In genomic region chr15:45548753-45549520, GRCh38 we compare ENCODE assay signal across 1 cellular context.
TF ChIP-seq lines count a peak whose summit lies in the region.

No MANE protein-coding gene starts in this region.

TF ChIP-seq in HepG2, 621 proteins besides CTCF, POLR2A, EP300 and RAD21 (continued from another document):
- TF ChIP-seq ZBED4 (CRISPR knock-in tag; IDR thresholded peaks at IDR 0.05; ENCODE audit: borderline replicate concordance) (no peak), PAX8 (CRISPR knock-in tag; IDR thresholded peaks at IDR 0.05; ENCODE audit: borderline replicate concordance) (no peak), NR2F6 (IDR thresholded peaks at IDR 0.05) (no peak), NR2F6 (CRISPR knock-in tag; IDR thresholded peaks at IDR 0.05) (no peak), RORA (CRISPR knock-in tag; IDR thresholded peaks at IDR 0.05) (no peak), ZNF800 (CRISPR knock-in tag; IDR thresholded peaks at IDR 0.05) (no peak), EHMT2 (IDR thresholded peaks at IDR 0.05; ENCODE audit: borderline replicate concordance, low read depth, low read length) (peak; percentile 83; the same call in 1 of the 2 replicates), MAFF (IDR thresholded peaks at IDR 0.05; ENCODE audit: low read depth, low read length) (no peak), ZNF713 (CRISPR knock-in tag; IDR thresholded peaks at IDR 0.05) (no peak), RXRB (CRISPR knock-in tag; IDR thresholded peaks at IDR 0.05; ENCODE audit: borderline replicate concordance) (no peak), TBP (CRISPR knock-in tag; IDR thresholded peaks at IDR 0.05) (no peak), ZNF770 (CRISPR knock-in tag; IDR thresholded peaks at IDR 0.05) (no peak), ZNF616 (CRISPR knock-in tag; IDR thresholded peaks at IDR 0.05; ENCODE audit: low read depth) (no peak), KAT8 (CRISPR knock-in tag; IDR thresholded peaks at IDR 0.05) (peak; percentile 35; the same call in 1 of the 2 replicates), RAD51 (IDR thresholded peaks at IDR 0.05; ENCODE audit: borderline replicate concordance) (no peak), ZNF430 (CRISPR knock-in tag; IDR thresholded peaks at IDR 0.05) (0 out of 2 replicates have a peak, but pooled peaks have one; percentile 22), PRPF4 (IDR thresholded peaks at IDR 0.05; ENCODE audit: low read depth, low read length, poor library complexity, severe bottlenecking) (no peak), GRHL1 (CRISPR knock-in tag; conservative IDR thresholded peaks at IDR 0.05) (no peak), CREB1 (IDR thresholded peaks at IDR 0.05) (no peak), CREB1 (CRISPR knock-in tag; IDR thresholded peaks at IDR 0.05) (peak; percentile 40; the same call in 1 of the 2 replicates), ZNF10 (CRISPR knock-in tag; IDR thresholded peaks at IDR 0.05; ENCODE audit: borderline replicate concordance, low read depth) (no peak), SYNCRIP (IDR thresholded peaks at IDR 0.05; ENCODE audit: insufficient read depth, low read depth, low read length) (no peak), SIX1 (CRISPR knock-in tag; IDR thresholded peaks at IDR 0.05; ENCODE audit: borderline replicate concordance) (no peak), NBN (conservative IDR thresholded peaks at IDR 0.05) (no peak), PLRG1 (conservative IDR thresholded peaks at IDR 0.05) (no peak), POLR2G (IDR thresholded peaks at IDR 0.05; ENCODE audit: low read depth, low read length) (no peak), MED1 (CRISPR knock-in tag; IDR thresholded peaks at IDR 0.05) (no peak), ZNF670 (CRISPR knock-in tag; IDR thresholded peaks at IDR 0.05; ENCODE audit: borderline replicate concordance) (no peak), ZNF784 (CRISPR knock-in tag; IDR thresholded peaks at IDR 0.05; ENCODE audit: borderline replicate concordance) (no peak), ZNF75D (CRISPR knock-in tag; IDR thresholded peaks at IDR 0.05; ENCODE audit: borderline replicate concordance) (no peak), YY1 (IDR thresholded peaks at IDR 0.05; ENCODE audit: insufficient read depth, insufficient replicate concordance, low read depth, low read length) (peak; percentile 64), KLF11 (CRISPR knock-in tag; IDR thresholded peaks at IDR 0.05) (no peak), U2AF2 (IDR thresholded peaks at IDR 0.05; ENCODE audit: low read depth, low read length) (no peak), ONECUT2 (CRISPR knock-in tag; IDR thresholded peaks at IDR 0.05) (no peak)
- TF ChIP-seq, protein P1, sequence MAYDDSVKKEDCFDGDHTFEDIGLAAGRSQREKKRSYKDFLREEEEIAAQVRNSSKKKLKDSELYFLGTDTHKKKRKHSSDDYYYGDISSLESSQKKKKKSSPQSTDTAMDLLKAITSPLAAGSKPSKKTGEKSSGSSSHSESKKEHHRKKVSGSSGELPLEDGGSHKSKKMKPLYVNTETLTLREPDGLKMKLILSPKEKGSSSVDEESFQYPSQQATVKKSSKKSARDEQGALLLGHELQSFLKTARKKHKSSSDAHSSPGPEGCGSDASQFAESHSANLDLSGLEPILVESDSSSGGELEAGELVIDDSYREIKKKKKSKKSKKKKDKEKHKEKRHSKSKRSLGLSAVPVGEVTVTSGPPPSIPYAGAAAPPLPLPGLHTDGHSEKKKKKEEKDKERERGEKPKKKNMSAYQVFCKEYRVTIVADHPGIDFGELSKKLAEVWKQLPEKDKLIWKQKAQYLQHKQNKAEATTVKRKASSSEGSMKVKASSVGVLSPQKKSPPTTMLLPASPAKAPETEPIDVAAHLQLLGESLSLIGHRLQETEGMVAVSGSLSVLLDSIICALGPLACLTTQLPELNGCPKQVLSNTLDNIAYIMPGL (CRISPR knock-in tag; IDR thresholded peaks at IDR 0.05; ENCODE audit: borderline replicate concordance in 1 of 2, low read depth in 1 of 2), result no peak
- TF ChIP-seq, protein P2, sequence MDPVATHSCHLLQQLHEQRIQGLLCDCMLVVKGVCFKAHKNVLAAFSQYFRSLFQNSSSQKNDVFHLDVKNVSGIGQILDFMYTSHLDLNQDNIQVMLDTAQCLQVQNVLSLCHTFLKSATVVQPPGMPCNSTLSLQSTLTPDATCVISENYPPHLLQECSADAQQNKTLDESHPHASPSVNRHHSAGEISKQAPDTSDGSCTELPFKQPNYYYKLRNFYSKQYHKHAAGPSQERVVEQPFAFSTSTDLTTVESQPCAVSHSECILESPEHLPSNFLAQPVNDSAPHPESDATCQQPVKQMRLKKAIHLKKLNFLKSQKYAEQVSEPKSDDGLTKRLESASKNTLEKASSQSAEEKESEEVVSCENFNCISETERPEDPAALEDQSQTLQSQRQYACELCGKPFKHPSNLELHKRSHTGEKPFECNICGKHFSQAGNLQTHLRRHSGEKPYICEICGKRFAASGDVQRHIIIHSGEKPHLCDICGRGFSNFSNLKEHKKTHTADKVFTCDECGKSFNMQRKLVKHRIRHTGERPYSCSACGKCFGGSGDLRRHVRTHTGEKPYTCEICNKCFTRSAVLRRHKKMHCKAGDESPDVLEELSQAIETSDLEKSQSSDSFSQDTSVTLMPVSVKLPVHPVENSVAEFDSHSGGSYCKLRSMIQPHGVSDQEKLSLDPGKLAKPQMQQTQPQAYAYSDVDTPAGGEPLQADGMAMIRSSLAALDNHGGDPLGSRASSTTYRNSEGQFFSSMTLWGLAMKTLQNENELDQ (CRISPR knock-in tag; IDR thresholded peaks at IDR 0.05; ENCODE audit: borderline replicate concordance), result no peak
- TF ChIP-seq, protein P3, sequence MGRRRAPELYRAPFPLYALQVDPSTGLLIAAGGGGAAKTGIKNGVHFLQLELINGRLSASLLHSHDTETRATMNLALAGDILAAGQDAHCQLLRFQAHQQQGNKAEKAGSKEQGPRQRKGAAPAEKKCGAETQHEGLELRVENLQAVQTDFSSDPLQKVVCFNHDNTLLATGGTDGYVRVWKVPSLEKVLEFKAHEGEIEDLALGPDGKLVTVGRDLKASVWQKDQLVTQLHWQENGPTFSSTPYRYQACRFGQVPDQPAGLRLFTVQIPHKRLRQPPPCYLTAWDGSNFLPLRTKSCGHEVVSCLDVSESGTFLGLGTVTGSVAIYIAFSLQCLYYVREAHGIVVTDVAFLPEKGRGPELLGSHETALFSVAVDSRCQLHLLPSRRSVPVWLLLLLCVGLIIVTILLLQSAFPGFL (CRISPR knock-in tag; IDR thresholded peaks at IDR 0.05), result no peak
